ENCODE assay signal across 8 cellular contexts in genomic region chr16:81493755-81494433, GRCh38. TPM values are rescaled to one million over a fixed set of nuclear protein-coding genes. Genes with fewer than 3 reads are reported as not detected.
DNase-seq lines count a peak whose midpoint lies in the region; ATAC-seq lines count a peak whose summit lies in the region.

No MANE protein-coding gene starts in this region.

- ATAC-seq in activated CD4-positive, CD25-positive, alpha-beta regulatory T cell treated with anti-CD3 and anti-CD28 coated beads, Interleukin-2, amount 50 U/mL, for 24 hours, result peak; percentile 89 to 91
- ATAC-seq in HG02588 (IDR thresholded peaks at IDR 0.05; ENCODE audit: unreplicated experiment), result no peak

- H3K27me3 ChIP-seq in skeletal muscle satellite cell (ENCODE audit: control insufficient read depth, insufficient read depth, low read length), result no peaks in the 10 kb centered on the region

- peaks cover 12% of the 10 kb centered on the region for H3K4me1 ChIP-seq in skeletal muscle satellite cell (ENCODE audit: control insufficient read depth, insufficient read depth, low read length)

- no peaks in the 10 kb centered on the region for H3K9me3 ChIP-seq in skeletal muscle satellite cell (replicated peaks; ENCODE audit: low read length)

- peak overlapping the region; percentile 11 for H3K4me2 ChIP-seq in skeletal muscle satellite cell (ENCODE audit: low read length)

- no peak overlapping the region for H3K4me3 ChIP-seq in skeletal muscle satellite cell (ENCODE audit: low read length)

- no peaks in the 10 kb centered on the region for H3K36me3 ChIP-seq in skeletal muscle satellite cell (ENCODE audit: insufficient read depth, low read length)

- no peak overlapping the region for H3K9ac ChIP-seq in skeletal muscle satellite cell (ENCODE audit: low read depth, low read length)

- intact Hi-C loops in head of caudate nucleus (cut with DNase I), result no loop called here

- no peak for DNase-seq in activated CD4-positive, CD25-positive, alpha-beta regulatory T cell treated with anti-CD3 and anti-CD28 coated beads, Interleukin-2, amount 50 U/mL, for 72 hours
- DNase-seq in activated T-cell treated with anti-CD3 and anti-CD28 coated beads, Interleukin-2, amount 50 U/mL, for 1 hour, result peak; percentile 52
- peak; percentile 68 for DNase-seq in glomerular visceral epithelial cell (ENCODE audit: extremely low spot score)
- no peak for DNase-seq in head of caudate nucleus
- no peak for DNase-seq in anterior cingulate cortex (lab: John Stamatoyannopoulos, UW)

RNA-seq across cellular contexts. Expression of gene CMIP, which starts 49.3 kb away (rescaled TPM):
- 7.4 and 10.9 TPM in 2 replicates for total RNA-seq in skeletal muscle satellite cell (2012; rRNA removed)

Comparison
In these comparisons a context has a peak if more than half of its experiments do, and no peak if none do; other contexts are left out.
1. DNase-seq: peak in activated T-cell treated with anti-CD3 and anti-CD28 coated beads, Interleukin-2, amount 50 U/mL, for 1 hour (single experiment) and glomerular visceral epithelial cell (single experiment); none in activated CD4-positive, CD25-positive, alpha-beta regulatory T cell treated with anti-CD3 and anti-CD28 coated beads, Interleukin-2, amount 50 U/mL, for 72 hours (single experiment), head of caudate nucleus (0 of 42) and anterior cingulate cortex (0 of 58).